In genomic region chr9:138010861-138011260, GRCh38 we compare ENCODE assay signal across 11 cellular contexts.
DNase-seq lines count a peak whose midpoint lies in the region; ATAC-seq and TF ChIP-seq lines count a peak whose summit lies in the region.
"Had no signal": no experiment of that assay in that cellular context is flagged by ENCODE, and none has a peak within 500 bp of the region (broad histone marks: within the 10 kb centered on the region; RNA-seq: fewer than 3 reads in every experiment).

No MANE protein-coding gene starts in this region.

- DNase-seq in cardiac septum (ENCODE audit: low spot score): peak; percentile 66
- DNase-seq in heart right ventricle: no peak
- peak; percentile 8 for DNase-seq in NCI-H146 treated with DMSO at 0.1 percent for 48 hours (lab: John Stamatoyannopoulos, UW; ENCODE audit: unreplicated experiment)
- DNase-seq in neural progenitor cell (ENCODE audit: low spot score): no peak
- no peak for DNase-seq in cerebellum (ENCODE audit: low spot score)
- DNase-seq in gastrocnemius medialis: no peak
- no peak for DNase-seq in activated naive CD8-positive, alpha-beta T cell treated with anti-CD3 and anti-CD28 coated beads for 36 hours
- DNase-seq: GM23248 had no signal

- H3K4me3 ChIP-seq in heart right ventricle (no peak overlapping the region), neural progenitor cell (no peak overlapping the region), gastrocnemius medialis (no peak overlapping the region)
- H3K4me3 ChIP-seq: BLaER1 treated with 17β-estradiol and CSF1 and Interleukin-3, amounts not matched to agents 10 nM and 100 nM; GM12878; GM23248 had no signal

- TF ChIP-seq POLR2A in gastrocnemius medialis (IDR thresholded peaks at IDR 0.05): no peak

- H3K9me3 ChIP-seq in heart right ventricle (no peaks in the 10 kb centered on the region), neural progenitor cell (ENCODE audit: low read depth) (no peaks in the 10 kb centered on the region), gastrocnemius medialis (no peaks in the 10 kb centered on the region)
- H3K9me3 ChIP-seq: BLaER1 treated with 17β-estradiol and CSF1 and Interleukin-3, amounts not matched to agents 10 nM and 100 nM had no signal

- peaks cover 8% of the 10 kb centered on the region for H3K4me1 Mint-ChIP-seq in neural progenitor cell
- H3K4me1 Mint-ChIP-seq in activated naive CD8-positive, alpha-beta T cell treated with anti-CD3 and anti-CD28 coated beads for 36 hours: no peaks in the 10 kb centered on the region
- H3K4me1 Mint-ChIP-seq: IgD-negative memory B cell had no signal

- H3K4me2 ChIP-seq in neural progenitor cell: no peak overlapping the region
- H3K4me2 ChIP-seq: BLaER1 treated with 17β-estradiol and CSF1 and Interleukin-3, amounts not matched to agents 10 nM and 100 nM had no signal

- in situ Hi-C loops in gastrocnemius medialis (cut with MboI; ENCODE audit: low sequenced_read_pairs in 4 of 4): no loop called here

- no peak overlapping the region for H3K9ac ChIP-seq in neural progenitor cell
- H3K9ac ChIP-seq: BLaER1 treated with 17β-estradiol and CSF1 and Interleukin-3, amounts not matched to agents 10 nM and 100 nM; GM23248 had no signal

- no peaks in the 10 kb centered on the region for H3F3A ChIP-seq in neural progenitor cell (ENCODE audit: low read depth)

- H2AFZ ChIP-seq in neural progenitor cell (replicated peaks): no peak overlapping the region
- H2AFZ ChIP-seq: GM23248 had no signal

- no peak for ATAC-seq in heart right ventricle
- no peak for ATAC-seq in gastrocnemius medialis
- ATAC-seq: GM12878 had no signal

- peak overlapping the region; percentile 18 for H3K27ac Mint-ChIP-seq in neural progenitor cell
- H3K27ac Mint-ChIP-seq in activated naive CD8-positive, alpha-beta T cell treated with anti-CD3 and anti-CD28 coated beads for 36 hours: no peak overlapping the region
- H3K27ac Mint-ChIP-seq: IgD-negative memory B cell had no signal

- H3K27me3 Mint-ChIP-seq in neural progenitor cell (ENCODE audit: insufficient read depth, low read depth): peaks cover 8% of the 10 kb centered on the region
- H3K27me3 Mint-ChIP-seq in activated naive CD8-positive, alpha-beta T cell treated with anti-CD3 and anti-CD28 coated beads for 36 hours: peaks cover 4% of the 10 kb centered on the region
- H3K27me3 Mint-ChIP-seq: IgD-negative memory B cell had no signal

- no peak for TF ChIP-seq CTCF in heart right ventricle (IDR thresholded peaks at IDR 0.05)
- no peak for TF ChIP-seq CTCF in neural progenitor cell (IDR thresholded peaks at IDR 0.05)
- no peak for TF ChIP-seq CTCF in gastrocnemius medialis (IDR thresholded peaks at IDR 0.05 in 4 of 5, conservative IDR thresholded peaks at IDR 0.05 in 1 of 5)

- H3K4me1 ChIP-seq in heart right ventricle: no peaks in the 10 kb centered on the region
- H3K4me1 ChIP-seq in neural progenitor cell: no peaks in the 10 kb centered on the region
- no peaks in the 10 kb centered on the region for H3K4me1 ChIP-seq in gastrocnemius medialis

- H3K79me2 ChIP-seq in neural progenitor cell (ENCODE audit: low read depth): no peaks in the 10 kb centered on the region

- no peak overlapping the region for H3K4me3 Mint-ChIP-seq in neural progenitor cell
- no peak overlapping the region for H3K4me3 Mint-ChIP-seq in activated naive CD8-positive, alpha-beta T cell treated with anti-CD3 and anti-CD28 coated beads for 36 hours
- H3K4me3 Mint-ChIP-seq: IgD-negative memory B cell had no signal

- H3K36me3 Mint-ChIP-seq in neural progenitor cell: no peaks in the 10 kb centered on the region
- no peaks in the 10 kb centered on the region for H3K36me3 Mint-ChIP-seq in activated naive CD8-positive, alpha-beta T cell treated with anti-CD3 and anti-CD28 coated beads for 36 hours
- H3K36me3 Mint-ChIP-seq: IgD-negative memory B cell had no signal

- intact Hi-C loops in cardiac septum (cut with DNase I) (no loop called here), heart right ventricle (cut with DNase I) (no loop called here), gastrocnemius medialis (cut with DNase I; ENCODE audit: low total_unique reads) (no loop called here)

- WGBS in heart right ventricle, 2 donors: 77% methylated on average over 8 of the region's 8 CpGs

- H3K9me3 Mint-ChIP-seq in neural progenitor cell: no peaks in the 10 kb centered on the region
- no peaks in the 10 kb centered on the region for H3K9me3 Mint-ChIP-seq in activated naive CD8-positive, alpha-beta T cell treated with anti-CD3 and anti-CD28 coated beads for 36 hours
- H3K9me3 Mint-ChIP-seq: IgD-negative memory B cell had no signal

- no peak overlapping the region for H3K27ac ChIP-seq in heart right ventricle
- H3K27ac ChIP-seq in neural progenitor cell: no peak overlapping the region
- no peak overlapping the region for H3K27ac ChIP-seq in gastrocnemius medialis
- H3K27ac ChIP-seq: BLaER1 treated with 17β-estradiol and CSF1 and Interleukin-3, amounts not matched to agents 10 nM and 100 nM; GM23248 had no signal

- H3K36me3 ChIP-seq in heart right ventricle (no peaks in the 10 kb centered on the region), neural progenitor cell (no peaks in the 10 kb centered on the region), gastrocnemius medialis (no peaks in the 10 kb centered on the region)
- H3K36me3 ChIP-seq: BLaER1 treated with 17β-estradiol and CSF1 and Interleukin-3, amounts not matched to agents 10 nM and 100 nM had no signal

- H3K27me3 ChIP-seq in heart right ventricle: peaks cover 0 to 4% (median 0%) of the 10 kb centered on the region in 7 donors
- H3K27me3 ChIP-seq in neural progenitor cell: no peaks in the 10 kb centered on the region
- H3K27me3 ChIP-seq in gastrocnemius medialis: no peaks in the 10 kb centered on the region
- H3K27me3 ChIP-seq: BLaER1 treated with 17β-estradiol and CSF1 and Interleukin-3, amounts not matched to agents 10 nM and 100 nM had no signal

- no peaks in the 10 kb centered on the region for H4K20me1 ChIP-seq in neural progenitor cell (ENCODE audit: low read depth)

Comparison
In these comparisons a context has a peak if more than half of its experiments do, and no peak if none do; other contexts are left out.
1. DNase-seq: peak in cardiac septum (single experiment) and NCI-H146 treated with DMSO at 0.1 percent for 48 hours (single experiment); none in heart right ventricle (0 of 2), neural progenitor cell (single experiment), cerebellum (single experiment), gastrocnemius medialis (0 of 2) and activated naive CD8-positive, alpha-beta T cell treated with anti-CD3 and anti-CD28 coated beads for 36 hours (single experiment).